Comparison of ENCODE assay signal across 10 cellular contexts in genomic region chr14:32473476-32473875, GRCh38.
DNase-seq lines count a peak whose midpoint lies in the region; TF ChIP-seq lines count a peak whose summit lies in the region.
"Had no signal": no experiment of that assay in that cellular context is flagged by ENCODE, and none has a peak within 500 bp of the region (broad histone marks: within the 10 kb centered on the region; RNA-seq: fewer than 3 reads in every experiment).

No MANE protein-coding gene starts in this region.

- no peak for TF ChIP-seq EP300 in SK-N-SH (IDR thresholded peaks at IDR 0.05; ENCODE audit: borderline replicate concordance in 1 of 2, low read depth in 1 of 2, low read length in 1 of 2)

- peaks cover 21 to 54% of the 10 kb centered on the region in 2 experiments for H3K4me1 ChIP-seq in SK-N-SH (ENCODE audit: control insufficient read depth in 1 of 2, insufficient read depth in 2 of 2, low read depth in 1 of 2, low read length in 1 of 2)
- peaks cover 33% of the 10 kb centered on the region for H3K4me1 ChIP-seq in osteoblast (ENCODE audit: insufficient read depth, low read length)

- POLR2A ChIA-PET in SK-N-SH (lab: Yijun Ruan, JAX), result no interaction called here

- no peaks in the 10 kb centered on the region for H3K9me2 ChIP-seq in SK-N-SH

- no peaks in the 10 kb centered on the region for H3K27me3 ChIP-seq in SK-N-SH (ENCODE audit: insufficient read depth)
- H3K27me3 ChIP-seq in osteoblast (ENCODE audit: insufficient read depth, low read length), result no peaks in the 10 kb centered on the region

- DNase-seq in AG09319 (ENCODE audit: extremely low read depth, low read depth) (peak; percentile 53), SK-N-SH (no peak), globus pallidus (ENCODE audit: low spot score) (peak; percentile 43), osteoblast (ENCODE audit: insufficient read length, low spot score, missing footprints) (peak; percentile 25), GOT3 (lab: John Stamatoyannopoulos, UW) (no peak), NCI-H82 treated with DMSO at 0.1 percent for 48 hours (lab: John Stamatoyannopoulos, UW; ENCODE audit: unreplicated experiment) (no peak)
- DNase-seq in stimulated activated CD4-positive, alpha-beta T cell treated with anti-CD3 and anti-CD28 coated beads, Interleukin-2, amount 100 ng/mL, for 24 hours, result no peak
- DNase-seq in stimulated activated CD4-positive, alpha-beta T cell treated with anti-CD3 and anti-CD28 coated beads, Interleukin-4, amount 100 ng/mL, for 1 hour, result no peak
- DNase-seq: CD8-positive, alpha-beta memory T cell had no signal

- H3K36me3 ChIP-seq in SK-N-SH (replicated peaks in 1 of 2; ENCODE audit: control insufficient read depth in 1 of 2, insufficient read depth in 2 of 2, low read length in 1 of 2) (no peaks in the 10 kb centered on the region), osteoblast (ENCODE audit: insufficient read depth, low read length) (no peaks in the 10 kb centered on the region)

- H3K27ac ChIP-seq in SK-N-SH (ENCODE audit: low read depth in 2 of 2, low read length in 1 of 2) (peak overlapping the region; percentile 90 to 98), osteoblast (ENCODE audit: low read depth, low read length) (peak overlapping the region; percentile 95)
- H3K27ac ChIP-seq: HL-60 had no signal

- CTCF ChIA-PET in SK-N-SH (lab: Yijun Ruan, JAX), result interaction anchor here (1.1 to 6.9 kb wide), 3 partner anchors 87 to 401 kb away, joined by 4 to 64 read pairs (median 10); no protein-coding TSS in a partner anchor

- H2AFZ ChIP-seq in SK-N-SH (ENCODE audit: low read depth), result peak overlapping the region; percentile 53
- peak overlapping the region; percentile 48 for H2AFZ ChIP-seq in osteoblast (ENCODE audit: low read length)

- whole genome bisulfite sequencing in SK-N-SH (ENCODE audit: low lambda C conversion rate), result 59% methylated on average over 3 of the region's 3 CpGs

- peaks cover 57% of the 10 kb centered on the region for H3F3A ChIP-seq in SK-N-SH (replicated peaks; ENCODE audit: insufficient read depth)

- no peak for TF ChIP-seq RAD21 in SK-N-SH (IDR thresholded peaks at IDR 0.05; ENCODE audit: low read length)

- H3K9ac ChIP-seq in SK-N-SH, result peak overlapping the region; percentile 85

- H3K4me3 ChIP-seq in SK-N-SH (ENCODE audit: low read depth in 2 of 2, low read length in 1 of 2) (no peak overlapping the region), osteoblast (ENCODE audit: insufficient read depth, low read length) (peak overlapping the region; percentile 31)

- TF ChIP-seq CTCF in AG09319 (IDR thresholded peaks at IDR 0.05; ENCODE audit: low read depth, low read length) (no peak), SK-N-SH (IDR thresholded peaks at IDR 0.05) (no peak), osteoblast (IDR thresholded peaks at IDR 0.05; ENCODE audit: extremely low read depth, low read depth, low read length) (no peak)

- H3K9me3 ChIP-seq in SK-N-SH, result no peaks in the 10 kb centered on the region
- H3K9me3 ChIP-seq in osteoblast (ENCODE audit: low read depth, low read length), result no peaks in the 10 kb centered on the region

- H4K20me1 ChIP-seq in SK-N-SH (ENCODE audit: insufficient read depth) (no peaks in the 10 kb centered on the region), osteoblast (ENCODE audit: insufficient read depth, low read length) (no peaks in the 10 kb centered on the region)

- no peaks in the 10 kb centered on the region; the same call in 1 of the 2 replicates for H3K79me2 ChIP-seq in SK-N-SH (ENCODE audit: insufficient read depth)
- H3K79me2 ChIP-seq in osteoblast (ENCODE audit: insufficient read depth, low read length), result no peaks in the 10 kb centered on the region

- H3K4me2 ChIP-seq in SK-N-SH (peak overlapping the region; percentile 60), osteoblast (ENCODE audit: insufficient read depth, low read length) (peak overlapping the region; percentile 63)

TF ChIP-seq in SK-N-SH, 30 proteins besides CTCF, POLR2A, EP300 and RAD21:
- TF ChIP-seq, protein P1, sequence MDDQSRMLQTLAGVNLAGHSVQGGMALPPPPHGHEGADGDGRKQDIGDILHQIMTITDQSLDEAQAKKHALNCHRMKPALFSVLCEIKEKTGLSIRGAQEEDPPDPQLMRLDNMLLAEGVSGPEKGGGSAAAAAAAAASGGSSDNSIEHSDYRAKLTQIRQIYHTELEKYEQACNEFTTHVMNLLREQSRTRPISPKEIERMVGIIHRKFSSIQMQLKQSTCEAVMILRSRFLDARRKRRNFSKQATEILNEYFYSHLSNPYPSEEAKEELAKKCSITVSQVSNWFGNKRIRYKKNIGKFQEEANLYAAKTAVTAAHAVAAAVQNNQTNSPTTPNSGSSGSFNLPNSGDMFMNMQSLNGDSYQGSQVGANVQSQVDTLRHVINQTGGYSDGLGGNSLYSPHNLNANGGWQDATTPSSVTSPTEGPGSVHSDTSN (IDR thresholded peaks at IDR 0.05), result 0 out of 2 replicates have a peak, but pooled peaks have one; percentile 6
- no peak for TF ChIP-seq YY1 (IDR thresholded peaks at IDR 0.05; ENCODE audit: low read depth)
- TF ChIP-seq TAF1 (IDR thresholded peaks at IDR 0.05; ENCODE audit: borderline replicate concordance, low read depth, low read length), result no peak
- 0 out of 2 replicates have a peak, but pooled peaks have one; percentile 2 for TF ChIP-seq FOSL2 (IDR thresholded peaks at IDR 0.05; ENCODE audit: borderline replicate concordance, low read depth)

Comparison
In these comparisons a context has a peak if more than half of its experiments do, and no peak if none do; other contexts are left out.
1. DNase-seq: peak in AG09319 (single experiment), globus pallidus (single experiment) and osteoblast (single experiment); none in SK-N-SH (single experiment), stimulated activated CD4-positive, alpha-beta T cell treated with anti-CD3 and anti-CD28 coated beads, Interleukin-2, amount 100 ng/mL, for 24 hours (0 of 2), GOT3 (single experiment), NCI-H82 treated with DMSO at 0.1 percent for 48 hours (single experiment) and stimulated activated CD4-positive, alpha-beta T cell treated with anti-CD3 and anti-CD28 coated beads, Interleukin-4, amount 100 ng/mL, for 1 hour (single experiment).